ENCODE assay signal across 1 cellular context in genomic region chr7:137898839-137899681, GRCh38.
TF ChIP-seq lines count a peak whose summit lies in the region.

No MANE protein-coding gene starts in this region.

TF ChIP-seq in HepG2, 621 proteins besides CTCF, POLR2A, EP300 and RAD21 (continued from another document and continues in another):
- TF ChIP-seq STAG1 (CRISPR knock-in tag; IDR thresholded peaks at IDR 0.05), result peak; percentile 94
- no peak for TF ChIP-seq FOXO1 (CRISPR knock-in tag; IDR thresholded peaks at IDR 0.05)
- TF ChIP-seq ZNF232 (CRISPR knock-in tag; IDR thresholded peaks at IDR 0.05; ENCODE audit: borderline replicate concordance), result no peak
- TF ChIP-seq ZNF350 (CRISPR knock-in tag; IDR thresholded peaks at IDR 0.05; ENCODE audit: borderline replicate concordance, low read depth), result 0 out of 2 replicates have a peak, but pooled peaks have one; percentile 32
- 0 out of 2 replicates have a peak, but pooled peaks have one; percentile 26 for TF ChIP-seq GATAD2A (CRISPR knock-in tag; IDR thresholded peaks at IDR 0.05)
- TF ChIP-seq ZNF598 (CRISPR knock-in tag; IDR thresholded peaks at IDR 0.05; ENCODE audit: borderline replicate concordance), result no peak
- peak; percentile 58; the same call in 1 of the 2 replicates for TF ChIP-seq KDM2A (CRISPR knock-in tag; IDR thresholded peaks at IDR 0.05; ENCODE audit: borderline replicate concordance, low read depth)
- no peak for TF ChIP-seq SRSF1 (optimal IDR thresholded peaks at IDR 0.05; ENCODE audit: low read depth, low read length)
- no peak for TF ChIP-seq KLF16 (CRISPR knock-in tag; IDR thresholded peaks at IDR 0.05)
- TF ChIP-seq ZNF274 (CRISPR knock-in tag; IDR thresholded peaks at IDR 0.05), result 0 out of 2 replicates have a peak, but pooled peaks have one; percentile 41
- TF ChIP-seq, protein P1, sequence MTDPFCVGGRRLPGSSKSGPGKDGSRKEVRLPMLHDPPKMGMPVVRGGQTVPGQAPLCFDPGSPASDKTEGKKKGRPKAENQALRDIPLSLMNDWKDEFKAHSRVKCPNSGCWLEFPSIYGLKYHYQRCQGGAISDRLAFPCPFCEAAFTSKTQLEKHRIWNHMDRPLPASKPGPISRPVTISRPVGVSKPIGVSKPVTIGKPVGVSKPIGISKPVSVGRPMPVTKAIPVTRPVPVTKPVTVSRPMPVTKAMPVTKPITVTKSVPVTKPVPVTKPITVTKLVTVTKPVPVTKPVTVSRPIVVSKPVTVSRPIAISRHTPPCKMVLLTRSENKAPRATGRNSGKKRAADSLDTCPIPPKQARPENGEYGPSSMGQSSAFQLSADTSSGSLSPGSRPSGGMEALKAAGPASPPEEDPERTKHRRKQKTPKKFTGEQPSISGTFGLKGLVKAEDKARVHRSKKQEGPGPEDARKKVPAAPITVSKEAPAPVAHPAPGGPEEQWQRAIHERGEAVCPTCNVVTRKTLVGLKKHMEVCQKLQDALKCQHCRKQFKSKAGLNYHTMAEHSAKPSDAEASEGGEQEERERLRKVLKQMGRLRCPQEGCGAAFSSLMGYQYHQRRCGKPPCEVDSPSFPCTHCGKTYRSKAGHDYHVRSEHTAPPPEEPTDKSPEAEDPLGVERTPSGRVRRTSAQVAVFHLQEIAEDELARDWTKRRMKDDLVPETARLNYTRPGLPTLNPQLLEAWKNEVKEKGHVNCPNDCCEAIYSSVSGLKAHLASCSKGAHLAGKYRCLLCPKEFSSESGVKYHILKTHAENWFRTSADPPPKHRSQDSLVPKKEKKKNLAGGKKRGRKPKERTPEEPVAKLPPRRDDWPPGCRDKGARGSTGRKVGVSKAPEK (CRISPR knock-in tag; IDR thresholded peaks at IDR 0.05; ENCODE audit: borderline replicate concordance), result peak; percentile 93; the same call in 1 of the 2 replicates
- no peak for TF ChIP-seq ZFAT (CRISPR knock-in tag; conservative IDR thresholded peaks at IDR 0.05)
- TF ChIP-seq, protein P2, sequence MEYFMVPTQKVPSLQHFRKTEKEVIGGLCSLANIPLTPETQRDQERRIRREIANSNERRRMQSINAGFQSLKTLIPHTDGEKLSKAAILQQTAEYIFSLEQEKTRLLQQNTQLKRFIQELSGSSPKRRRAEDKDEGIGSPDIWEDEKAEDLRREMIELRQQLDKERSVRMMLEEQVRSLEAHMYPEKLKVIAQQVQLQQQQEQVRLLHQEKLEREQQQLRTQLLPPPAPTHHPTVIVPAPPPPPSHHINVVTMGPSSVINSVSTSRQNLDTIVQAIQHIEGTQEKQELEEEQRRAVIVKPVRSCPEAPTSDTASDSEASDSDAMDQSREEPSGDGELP (IDR thresholded peaks at IDR 0.05; ENCODE audit: borderline replicate concordance, low read depth), result no peak
- 0 out of 2 replicates have a peak, but pooled peaks have one; percentile 28 for TF ChIP-seq EED (CRISPR knock-in tag; IDR thresholded peaks at IDR 0.05)
- TF ChIP-seq HMGXB4 (CRISPR knock-in tag; IDR thresholded peaks at IDR 0.05; ENCODE audit: borderline replicate concordance in 1 of 2, low read depth in 1 of 2), result peak; percentile 45 to 63; a peak in 1 of 4 replicates
- no peak for TF ChIP-seq PHB2 (IDR thresholded peaks at IDR 0.05; ENCODE audit: partially characterized antibody)
- TF ChIP-seq ZBTB20 (CRISPR knock-in tag; IDR thresholded peaks at IDR 0.05; ENCODE audit: borderline replicate concordance, low read depth), result peak; percentile 48; the same call in 1 of the 2 replicates
- peak; percentile 22; the same call in 1 of the 2 replicates for TF ChIP-seq SPEN (CRISPR knock-in tag; IDR thresholded peaks at IDR 0.05; ENCODE audit: low read depth)
- TF ChIP-seq ZSCAN22 (CRISPR knock-in tag; IDR thresholded peaks at IDR 0.05), result no peak
- TF ChIP-seq RBM22 (optimal IDR thresholded peaks at IDR 0.05; ENCODE audit: low read length), result peak; percentile 85
- peak; percentile 78; the same call in 1 of the 2 replicates for TF ChIP-seq U2AF2 (IDR thresholded peaks at IDR 0.05; ENCODE audit: low read depth, low read length)
- no peak for TF ChIP-seq YEATS4 (CRISPR knock-in tag; IDR thresholded peaks at IDR 0.05; ENCODE audit: borderline replicate concordance)
- TF ChIP-seq NFIB (CRISPR knock-in tag; IDR thresholded peaks at IDR 0.05; ENCODE audit: borderline replicate concordance), result no peak
- TF ChIP-seq ZNF792 (CRISPR knock-in tag; IDR thresholded peaks at IDR 0.05), result no peak
- TF ChIP-seq SOX6 (IDR thresholded peaks at IDR 0.05), result no peak
- peak; percentile 40; the same call in 1 of the 2 replicates for TF ChIP-seq SOX6 (CRISPR knock-in tag; IDR thresholded peaks at IDR 0.05)
- TF ChIP-seq, protein P3, sequence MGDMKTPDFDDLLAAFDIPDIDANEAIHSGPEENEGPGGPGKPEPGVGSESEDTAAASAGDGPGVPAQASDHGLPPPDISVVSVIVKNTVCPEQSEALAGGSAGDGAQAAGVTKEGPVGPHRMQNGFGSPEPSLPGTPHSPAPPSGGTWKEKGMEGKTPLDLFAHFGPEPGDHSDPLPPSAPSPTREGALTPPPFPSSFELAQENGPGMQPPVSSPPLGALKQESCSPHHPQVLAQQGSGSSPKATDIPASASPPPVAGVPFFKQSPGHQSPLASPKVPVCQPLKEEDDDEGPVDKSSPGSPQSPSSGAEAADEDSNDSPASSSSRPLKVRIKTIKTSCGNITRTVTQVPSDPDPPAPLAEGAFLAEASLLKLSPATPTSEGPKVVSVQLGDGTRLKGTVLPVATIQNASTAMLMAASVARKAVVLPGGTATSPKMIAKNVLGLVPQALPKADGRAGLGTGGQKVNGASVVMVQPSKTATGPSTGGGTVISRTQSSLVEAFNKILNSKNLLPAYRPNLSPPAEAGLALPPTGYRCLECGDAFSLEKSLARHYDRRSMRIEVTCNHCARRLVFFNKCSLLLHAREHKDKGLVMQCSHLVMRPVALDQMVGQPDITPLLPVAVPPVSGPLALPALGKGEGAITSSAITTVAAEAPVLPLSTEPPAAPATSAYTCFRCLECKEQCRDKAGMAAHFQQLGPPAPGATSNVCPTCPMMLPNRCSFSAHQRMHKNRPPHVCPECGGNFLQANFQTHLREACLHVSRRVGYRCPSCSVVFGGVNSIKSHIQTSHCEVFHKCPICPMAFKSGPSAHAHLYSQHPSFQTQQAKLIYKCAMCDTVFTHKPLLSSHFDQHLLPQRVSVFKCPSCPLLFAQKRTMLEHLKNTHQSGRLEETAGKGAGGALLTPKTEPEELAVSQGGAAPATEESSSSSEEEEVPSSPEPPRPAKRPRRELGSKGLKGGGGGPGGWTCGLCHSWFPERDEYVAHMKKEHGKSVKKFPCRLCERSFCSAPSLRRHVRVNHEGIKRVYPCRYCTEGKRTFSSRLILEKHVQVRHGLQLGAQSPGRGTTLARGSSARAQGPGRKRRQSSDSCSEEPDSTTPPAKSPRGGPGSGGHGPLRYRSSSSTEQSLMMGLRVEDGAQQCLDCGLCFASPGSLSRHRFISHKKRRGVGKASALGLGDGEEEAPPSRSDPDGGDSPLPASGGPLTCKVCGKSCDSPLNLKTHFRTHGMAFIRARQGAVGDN (CRISPR knock-in tag; IDR thresholded peaks at IDR 0.05), result peak; percentile 67
- TF ChIP-seq KDM3A (CRISPR knock-in tag; IDR thresholded peaks at IDR 0.05; ENCODE audit: low read depth), result peak; percentile 76; the same call in 1 of the 2 replicates
- no peak for TF ChIP-seq SYNCRIP (IDR thresholded peaks at IDR 0.05; ENCODE audit: insufficient read depth, low read depth, low read length)
- 0 out of 2 replicates have a peak, but pooled peaks have one; percentile 26 for TF ChIP-seq ZNF331 (CRISPR knock-in tag; IDR thresholded peaks at IDR 0.05)
- peak; percentile 35; the same call in 1 of the 2 replicates for TF ChIP-seq FOSL2 (CRISPR knock-in tag; IDR thresholded peaks at IDR 0.05)
- 0 out of 2 replicates have a peak, but pooled peaks have one; percentile 20 for TF ChIP-seq ZNF44 (CRISPR knock-in tag; IDR thresholded peaks at IDR 0.05)
- TF ChIP-seq ZNF710 (CRISPR knock-in tag; IDR thresholded peaks at IDR 0.05; ENCODE audit: borderline replicate concordance), result peak; percentile 44; the same call in 1 of the 2 replicates
- TF ChIP-seq ZNF512 (CRISPR knock-in tag; IDR thresholded peaks at IDR 0.05), result peak; percentile 100
- peak; percentile 23; the same call in 1 of the 2 replicates for TF ChIP-seq THAP11 (CRISPR knock-in tag; IDR thresholded peaks at IDR 0.05)
- TF ChIP-seq, protein P4, sequence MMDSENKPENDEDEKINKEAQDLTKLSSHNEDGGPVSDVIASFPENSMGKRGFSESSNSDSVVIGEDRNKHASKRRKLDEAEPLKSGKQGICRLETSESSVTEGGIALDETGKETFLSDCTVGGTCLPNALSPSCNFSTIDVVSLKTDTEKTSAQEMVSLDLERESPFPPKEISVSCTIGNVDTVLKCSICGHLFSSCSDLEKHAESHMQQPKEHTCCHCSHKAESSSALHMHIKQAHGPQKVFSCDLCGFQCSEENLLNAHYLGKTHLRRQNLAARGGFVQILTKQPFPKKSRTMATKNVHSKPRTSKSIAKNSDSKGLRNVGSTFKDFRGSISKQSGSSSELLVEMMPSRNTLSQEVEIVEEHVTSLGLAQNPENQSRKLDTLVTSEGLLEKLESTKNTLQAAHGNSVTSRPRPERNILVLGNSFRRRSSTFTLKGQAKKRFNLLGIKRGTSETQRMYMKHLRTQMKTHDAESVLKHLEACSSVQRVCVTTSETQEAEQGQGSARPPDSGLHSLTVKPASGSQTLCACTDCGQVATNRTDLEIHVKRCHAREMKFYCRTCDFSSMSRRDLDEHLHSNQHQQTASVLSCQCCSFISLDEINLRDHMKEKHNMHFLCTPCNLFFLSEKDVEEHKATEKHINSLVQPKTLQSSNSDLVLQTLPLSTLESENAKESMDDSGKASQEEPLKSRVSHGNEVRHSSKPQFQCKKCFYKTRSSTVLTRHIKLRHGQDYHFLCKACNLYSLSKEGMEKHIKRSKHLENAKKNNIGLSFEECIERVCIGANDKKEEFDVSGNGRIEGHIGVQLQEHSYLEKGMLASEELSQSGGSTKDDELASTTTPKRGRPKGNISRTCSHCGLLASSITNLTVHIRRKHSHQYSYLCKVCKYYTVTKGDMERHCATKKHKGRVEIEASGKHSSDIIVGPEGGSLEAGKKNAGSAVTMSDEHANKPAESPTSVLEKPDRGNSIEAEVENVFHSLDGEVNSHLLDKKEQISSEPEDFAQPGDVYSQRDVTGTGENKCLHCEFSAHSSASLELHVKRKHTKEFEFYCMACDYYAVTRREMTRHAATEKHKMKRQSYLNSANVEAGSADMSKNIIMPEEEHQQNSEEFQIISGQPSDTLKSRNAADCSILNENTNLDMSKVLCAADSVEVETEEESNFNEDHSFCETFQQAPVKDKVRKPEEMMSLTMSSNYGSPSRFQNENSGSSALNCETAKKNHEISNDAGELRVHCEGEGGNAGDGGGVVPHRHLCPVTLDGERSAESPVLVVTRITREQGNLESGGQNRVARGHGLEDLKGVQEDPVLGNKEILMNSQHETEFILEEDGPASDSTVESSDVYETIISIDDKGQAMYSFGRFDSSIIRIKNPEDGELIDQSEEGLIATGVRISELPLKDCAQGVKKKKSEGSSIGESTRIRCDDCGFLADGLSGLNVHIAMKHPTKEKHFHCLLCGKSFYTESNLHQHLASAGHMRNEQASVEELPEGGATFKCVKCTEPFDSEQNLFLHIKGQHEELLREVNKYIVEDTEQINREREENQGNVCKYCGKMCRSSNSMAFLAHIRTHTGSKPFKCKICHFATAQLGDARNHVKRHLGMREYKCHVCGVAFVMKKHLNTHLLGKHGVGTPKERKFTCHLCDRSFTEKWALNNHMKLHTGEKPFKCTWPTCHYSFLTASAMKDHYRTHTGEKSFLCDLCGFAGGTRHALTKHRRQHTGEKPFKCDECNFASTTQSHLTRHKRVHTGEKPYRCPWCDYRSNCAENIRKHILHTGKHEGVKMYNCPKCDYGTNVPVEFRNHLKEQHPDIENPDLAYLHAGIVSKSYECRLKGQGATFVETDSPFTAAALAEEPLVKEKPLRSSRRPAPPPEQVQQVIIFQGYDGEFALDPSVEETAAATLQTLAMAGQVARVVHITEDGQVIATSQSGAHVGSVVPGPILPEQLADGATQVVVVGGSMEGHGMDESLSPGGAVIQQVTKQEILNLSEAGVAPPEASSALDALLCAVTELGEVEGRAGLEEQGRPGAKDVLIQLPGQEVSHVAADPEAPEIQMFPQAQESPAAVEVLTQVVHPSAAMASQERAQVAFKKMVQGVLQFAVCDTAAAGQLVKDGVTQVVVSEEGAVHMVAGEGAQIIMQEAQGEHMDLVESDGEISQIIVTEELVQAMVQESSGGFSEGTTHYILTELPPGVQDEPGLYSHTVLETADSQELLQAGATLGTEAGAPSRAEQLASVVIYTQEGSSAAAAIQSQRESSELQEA (CRISPR knock-in tag; IDR thresholded peaks at IDR 0.05; ENCODE audit: not compliant biosample characterization), result no peak
